In the genomic region with DNA sequence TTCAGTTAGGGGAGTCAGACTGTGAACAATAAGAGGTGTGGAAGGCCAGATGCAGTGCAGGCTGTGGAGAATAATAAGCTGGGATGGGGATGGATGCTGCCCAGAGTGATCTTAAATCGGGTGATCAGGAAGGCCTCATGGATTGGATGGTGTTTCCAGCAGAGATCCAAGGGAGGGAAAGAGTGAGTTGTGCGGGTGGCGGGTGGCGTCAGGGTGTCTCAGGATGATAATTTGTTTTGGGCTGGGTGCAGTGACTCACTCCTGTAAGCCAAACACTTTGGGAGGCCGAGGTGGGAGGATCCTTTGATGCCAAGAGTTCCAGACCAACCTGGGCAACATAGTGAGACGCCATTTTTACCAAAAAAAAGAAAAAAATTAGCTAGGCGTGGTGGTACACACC, we compare ENCODE assay signal across 18 cellular contexts. TPM values are rescaled to one million over a fixed set of nuclear protein-coding genes. Genes with fewer than 3 reads are reported as not detected.
A peak's percentile ranks its signal among the peaks of the same experiment; 100 is the strongest.
DNase-seq lines count a peak whose midpoint lies in the region; ATAC-seq and TF ChIP-seq lines count a peak whose summit lies in the region.
"Had no signal": no experiment of that assay in that cellular context is flagged by ENCODE, and none has a peak within 500 bp of the region (broad histone marks: within the 10 kb centered on the region; RNA-seq: fewer than 3 reads in every experiment).

No MANE protein-coding gene starts in this region.

- no peak overlapping the region for H3K27ac ChIP-seq in gastroesophageal sphincter
- H3K27ac ChIP-seq: ascending aorta, BLaER1, tibial artery had no signal

- peaks cover 0 to 93% of the 10 kb centered on the region in 2 donors for H3K36me3 ChIP-seq in gastroesophageal sphincter

- TF ChIP-seq EP300 in gastroesophageal sphincter (IDR thresholded peaks at IDR 0.05), result no peak

- POLR2A ChIA-PET in activated CD4-positive, alpha-beta T cell treated with anti-CD3 and anti-CD28 coated beads for 36 hours (lab: Charles Lee), result no interaction called here

- ATAC-seq in activated CD4-positive, alpha-beta T cell treated with anti-CD3 and anti-CD28 coated beads for 36 hours, result no peak
- no peak for ATAC-seq in gastroesophageal sphincter

- CTCF ChIA-PET in activated CD4-positive, alpha-beta T cell treated with anti-CD3 and anti-CD28 coated beads for 36 hours (lab: Charles Lee), result interaction anchor here (0.7 kb wide), 1 partner anchor 335 kb away, joined by 4 read pairs; no protein-coding TSS in a partner anchor

- no peaks in the 10 kb centered on the region for H3K27me3 ChIP-seq in gastroesophageal sphincter
- H3K27me3 ChIP-seq: ascending aorta, BLaER1, tibial artery had no signal

- peaks cover 54% of the 10 kb centered on the region for H3K4me1 Mint-ChIP-seq in activated CD4-positive, alpha-beta T cell treated with anti-CD3 and anti-CD28 coated beads for 36 hours
- peaks cover 63% of the 10 kb centered on the region for H3K4me1 Mint-ChIP-seq in activated T-helper 1 cell treated with anti-CD3 and anti-CD28 coated beads, Interleukin-12 subunit alpha, Interleukin-12 subunit beta, Interleukin-2, Interleukin-4 antibody, amounts not matched to agents 30 ng/mL and 10 ng/mL and 1 ng/mL, durations not matched to agents 14 hours and 24 hours and 36 hours (ENCODE audit: low read depth)

- peak overlapping the region; percentile 45 for H3K4me3 Mint-ChIP-seq in activated CD4-positive, alpha-beta T cell treated with anti-CD3 and anti-CD28 coated beads for 36 hours
- H3K4me3 Mint-ChIP-seq in activated T-helper 1 cell treated with anti-CD3 and anti-CD28 coated beads, Interleukin-12 subunit alpha, Interleukin-12 subunit beta, Interleukin-2, Interleukin-4 antibody, amounts not matched to agents 30 ng/mL and 10 ng/mL and 1 ng/mL, durations not matched to agents 14 hours and 24 hours and 36 hours, result peak overlapping the region; percentile 38

- no peak overlapping the region for H3K4me3 ChIP-seq in gastroesophageal sphincter
- H3K4me3 ChIP-seq: ascending aorta, BLaER1, tibial artery had no signal

- H3K4me1 ChIP-seq in gastroesophageal sphincter, result no peaks in the 10 kb centered on the region
- H3K4me1 ChIP-seq: ascending aorta, tibial artery had no signal

- H3K9me3 ChIP-seq in gastroesophageal sphincter, result no peaks in the 10 kb centered on the region
- H3K9me3 ChIP-seq: ascending aorta, BLaER1, tibial artery had no signal

- H3K9me3 Mint-ChIP-seq in activated CD4-positive, alpha-beta T cell treated with anti-CD3 and anti-CD28 coated beads for 36 hours (ENCODE audit: low read depth), result no peaks in the 10 kb centered on the region
- H3K9me3 Mint-ChIP-seq in activated T-helper 1 cell treated with anti-CD3 and anti-CD28 coated beads, Interleukin-12 subunit alpha, Interleukin-12 subunit beta, Interleukin-2, Interleukin-4 antibody, amounts not matched to agents 30 ng/mL and 10 ng/mL and 1 ng/mL, durations not matched to agents 14 hours and 24 hours and 36 hours, result no peaks in the 10 kb centered on the region

- H3K27ac Mint-ChIP-seq in activated CD4-positive, alpha-beta T cell treated with anti-CD3 and anti-CD28 coated beads for 36 hours, result peak overlapping the region; percentile 91
- peak overlapping the region; percentile 79 for H3K27ac Mint-ChIP-seq in activated T-helper 1 cell treated with anti-CD3 and anti-CD28 coated beads, Interleukin-12 subunit alpha, Interleukin-12 subunit beta, Interleukin-2, Interleukin-4 antibody, amounts not matched to agents 30 ng/mL and 10 ng/mL and 1 ng/mL, durations not matched to agents 14 hours and 24 hours and 36 hours

- H3K36me3 Mint-ChIP-seq in activated CD4-positive, alpha-beta T cell treated with anti-CD3 and anti-CD28 coated beads for 36 hours (ENCODE audit: low read depth), result peaks cover 65% of the 10 kb centered on the region
- H3K36me3 Mint-ChIP-seq in activated T-helper 1 cell treated with anti-CD3 and anti-CD28 coated beads, Interleukin-12 subunit alpha, Interleukin-12 subunit beta, Interleukin-2, Interleukin-4 antibody, amounts not matched to agents 30 ng/mL and 10 ng/mL and 1 ng/mL, durations not matched to agents 14 hours and 24 hours and 36 hours (ENCODE audit: low read depth), result peaks cover 36% of the 10 kb centered on the region

- TF ChIP-seq CTCF in gastroesophageal sphincter (IDR thresholded peaks at IDR 0.05), result no peak

- TF ChIP-seq POLR2A in gastroesophageal sphincter (IDR thresholded peaks at IDR 0.05), result no peak

- H3K27me3 Mint-ChIP-seq in activated CD4-positive, alpha-beta T cell treated with anti-CD3 and anti-CD28 coated beads for 36 hours, result no peaks in the 10 kb centered on the region
- peaks cover 3% of the 10 kb centered on the region for H3K27me3 Mint-ChIP-seq in activated T-helper 1 cell treated with anti-CD3 and anti-CD28 coated beads, Interleukin-12 subunit alpha, Interleukin-12 subunit beta, Interleukin-2, Interleukin-4 antibody, amounts not matched to agents 30 ng/mL and 10 ng/mL and 1 ng/mL, durations not matched to agents 14 hours and 24 hours and 36 hours (ENCODE audit: insufficient read depth)

- peak; percentile 50 for DNase-seq in activated CD4-positive, alpha-beta T cell treated with anti-CD3 and anti-CD28 coated beads for 36 hours
- DNase-seq in activated CD4-positive, alpha-beta T cell treated with anti-CD3 and anti-CD28 coated beads for 48 hours, result no peak
- DNase-seq in Daoy (ENCODE audit: low read depth) (peak; percentile 32), islet precursor cell (peak; percentile 4), T1000 (lab: John Stamatoyannopoulos, UW) (no peak), COLO829 (ENCODE audit: low spot score) (no peak)
- DNase-seq in activated T-helper 1 cell treated with anti-CD3 and anti-CD28 coated beads, Interleukin-12 subunit alpha, Interleukin-12 subunit beta, Interleukin-2, Interleukin-4 antibody, amounts not matched to agents 30 ng/mL and 10 ng/mL and 1 ng/mL, durations not matched to agents 14 hours and 24 hours and 36 hours (ENCODE audit: low spot score), result no peak
- DNase-seq: DMS153, hypothalamus, mesenchymal stem cell, NCI-H1436, OCI-M1, SHP77 treated with DMSO at 0.1 percent for 48 hours had no signal

- intact Hi-C loops in activated CD4-positive, alpha-beta T cell treated with anti-CD3 and anti-CD28 coated beads for 36 hours (cut with DNase I, micrococcal nuclease), result loop anchor here (2.0 kb wide), 2 partner anchors 70 to 326 kb away; no protein-coding TSS in a partner anchor
- intact Hi-C loops in activated T-helper 1 cell treated with anti-CD3 and anti-CD28 coated beads, Interleukin-12 subunit alpha, Interleukin-12 subunit beta, Interleukin-2, Interleukin-4 antibody, amounts not matched to agents 30 ng/mL and 10 ng/mL and 1 ng/mL, durations not matched to agents 14 hours and 24 hours and 36 hours (cut with micrococcal nuclease), result loop anchor here (10.0 kb wide), 1 partner anchor 366 kb away; no protein-coding TSS in a partner anchor

- 83 to 92% methylated on average over 6 to 7 of the region's 7 CpGs for WGBS in gastroesophageal sphincter (ENCODE audit: low coverage in 1 of 2), 2 donors

RNA-seq across cellular contexts. Expression of a gene that starts 7.9 kb away (rescaled TPM):
- 10 to 100 TPM; 20.2 to 21.3 TPM for total RNA-seq in activated CD4-positive, alpha-beta T cell treated with anti-CD3 and anti-CD28 coated beads for 36 hours
- 19.2 and 21.9 TPM in 2 replicates for total RNA-seq in Daoy (2014; rRNA removed; shearing (Covaris generic))
- 20.0 and 21.2 TPM in 2 replicates for total RNA-seq in activated T-helper 1 cell treated with anti-CD3 and anti-CD28 coated beads, Interleukin-12 subunit alpha, Interleukin-12 subunit beta, Interleukin-2, Interleukin-4 antibody, amounts not matched to agents 30 ng/mL and 10 ng/mL and 1 ng/mL, durations not matched to agents 14 hours and 24 hours and 36 hours
- 10 to 100 TPM; 27.0 to 48.0 (median 30.1) TPM for total RNA-seq in gastroesophageal sphincter

RNA-seq across cellular contexts. Expression of a gene that starts 13.4 kb away (rescaled TPM):
- total RNA-seq in activated CD4-positive, alpha-beta T cell treated with anti-CD3 and anti-CD28 coated beads for 36 hours, result not detected
- total RNA-seq in Daoy (2014; rRNA removed; shearing (Covaris generic)), result not detected in 2 replicates
- total RNA-seq in activated T-helper 1 cell treated with anti-CD3 and anti-CD28 coated beads, Interleukin-12 subunit alpha, Interleukin-12 subunit beta, Interleukin-2, Interleukin-4 antibody, amounts not matched to agents 30 ng/mL and 10 ng/mL and 1 ng/mL, durations not matched to agents 14 hours and 24 hours and 36 hours, result not detected in 2 replicates
- not detected for total RNA-seq in gastroesophageal sphincter
- total RNA-seq: ascending aorta, kidney had no signal

Comparison
In these comparisons a context has a peak if more than half of its experiments do, and no peak if none do; other contexts are left out.
1. DNase-seq: peak in activated CD4-positive, alpha-beta T cell treated with anti-CD3 and anti-CD28 coated beads for 36 hours (single experiment), Daoy (single experiment) and islet precursor cell (single experiment); none in activated CD4-positive, alpha-beta T cell treated with anti-CD3 and anti-CD28 coated beads for 48 hours (single experiment), activated T-helper 1 cell treated with anti-CD3 and anti-CD28 coated beads, Interleukin-12 subunit alpha, Interleukin-12 subunit beta, Interleukin-2, Interleukin-4 antibody, amounts not matched to agents 30 ng/mL and 10 ng/mL and 1 ng/mL, durations not matched to agents 14 hours and 24 hours and 36 hours (single experiment), T1000 (single experiment) and COLO829 (single experiment).